In the genomic region with DNA sequence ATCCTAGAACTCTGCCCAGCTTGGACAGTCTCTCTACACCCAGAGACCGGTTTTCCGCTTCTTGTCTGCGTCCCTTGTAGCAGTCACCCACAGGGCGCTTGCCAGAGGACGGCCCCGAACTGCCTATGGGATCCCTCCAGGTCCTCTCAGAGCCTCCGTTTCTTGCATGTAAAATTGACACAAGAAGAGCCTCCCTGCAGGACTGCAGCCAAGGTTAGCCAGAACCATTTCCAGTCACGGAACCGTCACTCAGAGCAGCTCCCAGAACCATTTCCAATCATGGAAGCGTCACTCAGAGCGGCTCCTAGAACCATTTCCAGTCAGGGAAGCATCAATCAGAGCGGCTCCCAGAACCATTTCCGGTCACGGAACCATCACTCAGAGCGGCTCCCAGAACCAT, we compare ENCODE assay signal across 29 cellular contexts.
DNase-seq lines count a peak whose midpoint lies in the region; ATAC-seq and TF ChIP-seq lines count a peak whose summit lies in the region.
"Had no signal": no experiment of that assay in that cellular context is flagged by ENCODE, and none has a peak within 500 bp of the region (broad histone marks: within the 10 kb centered on the region; RNA-seq: fewer than 3 reads in every experiment).

No MANE protein-coding gene starts in this region.

- H3K27me3 ChIP-seq in left ventricle myocardium inferior (ENCODE audit: low read depth) (no peaks in the 10 kb centered on the region), heart left ventricle (no peaks in the 10 kb centered on the region), layer of hippocampus (ENCODE audit: control insufficient read depth, insufficient read depth, low read length) (no peaks in the 10 kb centered on the region), skeletal muscle tissue (ENCODE audit: control insufficient read depth in 3 of 3, insufficient read depth in 3 of 3, low read length in 3 of 3) (no peaks in the 10 kb centered on the region), testis (no peaks in the 10 kb centered on the region), breast epithelium (no peaks in the 10 kb centered on the region)
- H3K27me3 ChIP-seq: SJSA1 had no signal

- TF ChIP-seq CTCF in left ventricle myocardium inferior (IDR thresholded peaks at IDR 0.05; ENCODE audit: borderline replicate concordance), result no peak
- TF ChIP-seq CTCF in heart left ventricle (IDR thresholded peaks at IDR 0.05), result no peak
- no peak for TF ChIP-seq CTCF in testis (IDR thresholded peaks at IDR 0.05)
- no peak for TF ChIP-seq CTCF in GM20000 (IDR thresholded peaks at IDR 0.05; ENCODE audit: extremely low read depth, missing control alignments)
- TF ChIP-seq CTCF in breast epithelium (IDR thresholded peaks at IDR 0.05), result no peak

- H3K4me3 ChIP-seq in left ventricle myocardium inferior (no peak overlapping the region), heart left ventricle (no peak overlapping the region), skeletal muscle tissue (ENCODE audit: low read length in 3 of 3) (no peak overlapping the region), testis (peak overlapping the region; percentile 24 to 50), breast epithelium (no peak overlapping the region)
- H3K4me3 ChIP-seq: GM12878, SJSA1 had no signal

- WGBS in heart left ventricle, 4 donors, result 83 to 93% (median 90%) methylated on average over 13 to 15 of the region's 15 CpGs
- WGBS in testis, 2 donors, result 69 to 78% methylated on average over 15 of the region's 15 CpGs

- H3K4me1 ChIP-seq in left ventricle myocardium inferior (peaks cover 40% of the 10 kb centered on the region), heart left ventricle (peaks cover 0 to 21% (median 10%) of the 10 kb centered on the region in 12 donors), skeletal muscle tissue (ENCODE audit: control insufficient read depth in 3 of 3, insufficient read depth in 3 of 3, low read length in 3 of 3) (peaks cover 0 to 9% (median 9%) of the 10 kb centered on the region in 3 donors), testis (peaks cover 17% of the 10 kb centered on the region), breast epithelium (no peaks in the 10 kb centered on the region)
- H3K4me1 ChIP-seq: SJSA1 had no signal

- no peak for DNase-seq in left ventricle myocardium inferior
- DNase-seq in heart left ventricle, result no peak
- no peak for DNase-seq in testis
- no peak for DNase-seq in GM20000 (ENCODE audit: low spot score)
- no peak for DNase-seq in breast epithelium (ENCODE audit: low spot score in 2 of 2)
- DNase-seq: CD8-positive, alpha-beta T cell; DMS 273 treated with DMSO at 0.1 percent for 48 hours; DMS79; EL; GDM1; GOT3; HCEC 1CT; Karpas-422; NCI-H1092; NCI-H1436 treated with DMSO at 0.1 percent for 48 hours; NCI-H1930; NCI-H2107; NCI-H446 treated with DMSO at 0.1 percent for 48 hours; NCI-H526 treated with DMSO at 0.1 percent for 48 hours; Right ventricle myocardium superior; RPMI8226 had no signal

- H3K36me3 ChIP-seq in left ventricle myocardium inferior (no peaks in the 10 kb centered on the region), heart left ventricle (no peaks in the 10 kb centered on the region), skeletal muscle tissue (ENCODE audit: control insufficient read depth in 3 of 3, insufficient read depth in 3 of 3, low read length in 3 of 3) (no peaks in the 10 kb centered on the region), testis (ENCODE audit: low read depth, missing control alignments) (no peaks in the 10 kb centered on the region), breast epithelium (no peaks in the 10 kb centered on the region)
- H3K36me3 ChIP-seq: SJSA1 had no signal

- no peak for ATAC-seq in heart left ventricle
- no peak for ATAC-seq in HG03039 (IDR thresholded peaks at IDR 0.05; ENCODE audit: unreplicated experiment)
- ATAC-seq: CD8-positive, alpha-beta T cell; GM12878; HepG2 had no signal

- H3K9me3 ChIP-seq in left ventricle myocardium inferior (replicated peaks), result peaks cover 5% of the 10 kb centered on the region
- no peaks in the 10 kb centered on the region for H3K9me3 ChIP-seq in heart left ventricle
- no peaks in the 10 kb centered on the region for H3K9me3 ChIP-seq in skeletal muscle tissue (ENCODE audit: control insufficient read depth in 3 of 3, low read length in 3 of 3)
- no peaks in the 10 kb centered on the region for H3K9me3 ChIP-seq in testis
- H3K9me3 ChIP-seq in breast epithelium, result no peaks in the 10 kb centered on the region
- H3K9me3 ChIP-seq: SJSA1 had no signal

- intact Hi-C loops in left ventricle myocardium inferior (cut with micrococcal nuclease) (loop anchor here (5.0 kb wide), 1 partner anchor 297 kb away; no protein-coding TSS in a partner anchor), heart left ventricle (cut with DNase I) (loop anchor here in 2 of 10 donors (10.0 kb wide), 2 partner anchors 61 to 111 kb away; a partner anchor contains a TSS), testis (cut with DNase I; ENCODE audit: low total_unique reads) (no loop called here), breast epithelium (cut with DNase I; ENCODE audit: low total_unique reads) (no loop called here)

- no peak overlapping the region for H3K9ac ChIP-seq in skeletal muscle tissue (ENCODE audit: low read depth in 1 of 3, low read length in 3 of 3)

- TF ChIP-seq POLR2A in heart left ventricle (IDR thresholded peaks at IDR 0.05) (no peak), testis (IDR thresholded peaks at IDR 0.05) (no peak), breast epithelium (IDR thresholded peaks at IDR 0.05) (no peak)

- H3K27ac ChIP-seq in left ventricle myocardium inferior (replicated peaks) (peak overlapping the region; percentile 47), heart left ventricle (peak overlapping the region in 3 of 12 donors; percentile 0 to 34 (median 4)), layer of hippocampus (ENCODE audit: low read depth, low read length) (peak overlapping the region; percentile 98), skeletal muscle tissue (ENCODE audit: low read depth, low read length) (peak overlapping the region; percentile 19), testis (no peak overlapping the region), breast epithelium (peak overlapping the region in 1 of 2 donors; percentile 10)
- H3K27ac ChIP-seq: 22Rv1, C4-2B, SJSA1 had no signal

Comparison
In these comparisons a context has a peak if more than half of its experiments do, and no peak if none do; other contexts are left out.
1. H3K27ac ChIP-seq: peak in left ventricle myocardium inferior (single experiment), layer of hippocampus (single experiment) and skeletal muscle tissue (single experiment); none in testis (0 of 2).
2. H3K4me3 ChIP-seq: peak in testis (2 of 2); none in left ventricle myocardium inferior (single experiment), heart left ventricle (0 of 12), skeletal muscle tissue (0 of 3) and breast epithelium (0 of 3).